8 cellular contexts compared by ENCODE assay signal in genomic region chr1:16248603-16249534, GRCh38. TPM values are rescaled to one million over a fixed set of nuclear protein-coding genes. Genes with fewer than 3 reads are reported as not detected.
DNase-seq lines count a peak whose midpoint lies in the region; ATAC-seq and TF ChIP-seq lines count a peak whose summit lies in the region.

No MANE protein-coding gene starts in this region.

- H3K36me3 Mint-ChIP-seq in activated B cell treated with CpG ODN at 0.5 μM for 24 hours (ENCODE audit: low read depth) (peaks cover 51% of the 10 kb centered on the region), glutamatergic neuron (ENCODE audit: unreplicated experiment) (no peaks in the 10 kb centered on the region)

- WGBS in mesendoderm (ENCODE audit: extremely low coverage, insufficient coverage, low lambda C conversion rate) = no CpG with 5 or more reads among the region's 7 CpGs

- CTCF ChIA-PET in activated B cell treated with CpG ODN at 0.5 μM for 24 hours (lab: Charles Lee) = interaction anchor here (3.0 kb wide), 1 partner anchor 170 kb away, joined by 11 read pairs; no protein-coding TSS in a partner anchor

- H3K23ac ChIP-seq in mesendoderm (ENCODE audit: low read length) = no peak overlapping the region

- H2BK5ac ChIP-seq in mesendoderm (ENCODE audit: low read length) = no peak overlapping the region

- H3K9ac ChIP-seq in mesendoderm (ENCODE audit: low read length) = no peak overlapping the region

- no peaks in the 10 kb centered on the region for H3K79me2 ChIP-seq in mesendoderm (ENCODE audit: control insufficient read depth, insufficient read depth, low read length)

- TF ChIP-seq CTCF in AG09309 (IDR thresholded peaks at IDR 0.05; ENCODE audit: control insufficient read depth, insufficient read depth, low read depth, low read length, missing control alignments) (no peak), activated B cell treated with CpG ODN at 0.5 μM for 24 hours (IDR thresholded peaks at IDR 0.05) (no peak), glutamatergic neuron (IDR thresholded peaks at IDR 0.05; ENCODE audit: partially characterized antibody, unreplicated experiment) (no peak)

- no peak overlapping the region for H3K4ac ChIP-seq in mesendoderm (ENCODE audit: low read depth, low read length)

- no peak overlapping the region for H4K5ac ChIP-seq in mesendoderm (ENCODE audit: low read length)

- H3K27me3 Mint-ChIP-seq in activated B cell treated with CpG ODN at 0.5 μM for 24 hours (no peaks in the 10 kb centered on the region), glutamatergic neuron (ENCODE audit: unreplicated experiment) (no peaks in the 10 kb centered on the region)

- no peaks in the 10 kb centered on the region for H3K79me1 ChIP-seq in mesendoderm (ENCODE audit: low read length)

- DNase-seq in AG09309 (ENCODE audit: low read depth) (peak; percentile 80), GM19238 (ENCODE audit: insufficient read length, low spot score) (peak; percentile 69), NCI-H1930 (lab: John Stamatoyannopoulos, UW) (peak; percentile 35 to 78), activated B cell treated with CpG ODN at 0.5 μM for 24 hours (no peak), glutamatergic neuron (no peak), putamen (ENCODE audit: low spot score) (peak; percentile 56), mesendoderm (no peak), SW 1271 (lab: John Stamatoyannopoulos, UW) (no peak)

- H3K27ac Mint-ChIP-seq in activated B cell treated with CpG ODN at 0.5 μM for 24 hours = peak overlapping the region; percentile 66
- H3K27ac Mint-ChIP-seq in glutamatergic neuron (ENCODE audit: unreplicated experiment) = peak overlapping the region; percentile 40

- H3K4me1 Mint-ChIP-seq in activated B cell treated with CpG ODN at 0.5 μM for 24 hours (peaks cover 25% of the 10 kb centered on the region), glutamatergic neuron (ENCODE audit: low read depth, unreplicated experiment) (peaks cover 8% of the 10 kb centered on the region)

- H3K9me3 Mint-ChIP-seq in activated B cell treated with CpG ODN at 0.5 μM for 24 hours (no peaks in the 10 kb centered on the region), glutamatergic neuron (ENCODE audit: unreplicated experiment) (peaks cover 1% of the 10 kb centered on the region)

- no peak overlapping the region for H4K8ac ChIP-seq in mesendoderm (ENCODE audit: low read depth, low read length)

- H3K36me3 ChIP-seq in mesendoderm (ENCODE audit: control insufficient read depth, insufficient read depth, low read length) = peaks cover 1% of the 10 kb centered on the region

- H3K4me3 Mint-ChIP-seq in activated B cell treated with CpG ODN at 0.5 μM for 24 hours (no peak overlapping the region), glutamatergic neuron (ENCODE audit: unreplicated experiment) (no peak overlapping the region)

- no peak overlapping the region for H3K27ac ChIP-seq in mesendoderm (ENCODE audit: low read depth, low read length)

- no peak overlapping the region for H2BK120ac ChIP-seq in mesendoderm (ENCODE audit: low read depth, low read length)

- no peaks in the 10 kb centered on the region for H3K4me1 ChIP-seq in mesendoderm (ENCODE audit: control insufficient read depth, low read depth, low read length)

- no peak overlapping the region for H3K56ac ChIP-seq in mesendoderm (ENCODE audit: low read length)

- no peak overlapping the region for H3K4me2 ChIP-seq in mesendoderm (ENCODE audit: low read length)

- intact Hi-C loops in activated B cell treated with CpG ODN at 0.5 μM for 24 hours (cut with micrococcal nuclease) = no loop called here

- H3K4me3 ChIP-seq in AG09309 (ENCODE audit: control insufficient read depth, low read depth, low read length) (no peak overlapping the region), mesendoderm (ENCODE audit: low read length) (no peak overlapping the region)

- H3K27me3 ChIP-seq in mesendoderm (ENCODE audit: insufficient read depth, low read length, poor library complexity) = no peaks in the 10 kb centered on the region

- ATAC-seq in activated B cell treated with CpG ODN at 0.5 μM for 24 hours (ENCODE audit: low read depth) = peak; percentile 64

- no peak overlapping the region for H2BK15ac ChIP-seq in mesendoderm (replicated peaks; ENCODE audit: low read depth)

- POLR2A ChIA-PET in activated B cell treated with CpG ODN at 0.5 μM for 24 hours (lab: Charles Lee) = interaction anchor here (0.7 to 1.0 kb wide), 3 partner anchors 11 to 119 kb away, joined by 3 to 5 read pairs (median 3); no protein-coding TSS in a partner anchor

- no peak overlapping the region for H3K18ac ChIP-seq in mesendoderm (ENCODE audit: low read length)

- H2AK5ac ChIP-seq in mesendoderm (ENCODE audit: low read length) = no peak overlapping the region

RNA-seq across cellular contexts. Expression of gene CPLANE2, which starts 11.9 kb away (rescaled TPM):
- total RNA-seq in activated B cell treated with CpG ODN at 0.5 μM for 24 hours (5.0 and 5.1 TPM in 2 replicates), glutamatergic neuron (ENCODE audit: unreplicated experiment) (3.5 TPM)
- polyA plus RNA-seq in mesendoderm (2013, experiment 1 of 2) = 1.6 TPM
- 1.4 TPM for polyA plus RNA-seq in mesendoderm (2013, experiment 2 of 2)

RNA-seq across cellular contexts. Expression of gene ARHGEF19, which starts 36.4 kb away (rescaled TPM):
- total RNA-seq in activated B cell treated with CpG ODN at 0.5 μM for 24 hours = 7.6 and 7.7 TPM in 2 replicates
- total RNA-seq in glutamatergic neuron (ENCODE audit: unreplicated experiment) = 3.4 TPM
- polyA plus RNA-seq in mesendoderm (2013, experiment 1 of 2) = 27.7 TPM
- polyA plus RNA-seq in mesendoderm (2013, experiment 2 of 2) = 26.7 TPM

Comparison
In these comparisons a context has a peak if more than half of its experiments do, and no peak if none do; other contexts are left out.
1. DNase-seq: peak in AG09309 (single experiment), GM19238 (single experiment), NCI-H1930 (2 of 2) and putamen (single experiment); none in activated B cell treated with CpG ODN at 0.5 μM for 24 hours (single experiment), glutamatergic neuron (single experiment), mesendoderm (single experiment) and SW 1271 (0 of 2).